2 cellular contexts compared by ENCODE assay signal in genomic region chr12:50533203-50533584, GRCh38.
TF ChIP-seq lines count a peak whose summit lies in the region.

No MANE protein-coding gene starts in this region.

TF ChIP-seq in GM23338, 12 proteins besides CTCF, POLR2A, EP300 and RAD21 (continued from another document):
- no peak for TF ChIP-seq ZNF462 (CRISPR knock-in tag; IDR thresholded peaks at IDR 0.05)

TF ChIP-seq in K562, 482 proteins besides CTCF, POLR2A, EP300 and RAD21 (continued from another document):
- TF ChIP-seq ZBTB34 (CRISPR knock-in tag; IDR thresholded peaks at IDR 0.05) (no peak), NFATC3 (IDR thresholded peaks at IDR 0.05) (no peak), MCM7 (IDR thresholded peaks at IDR 0.05) (no peak), NR2C1 (IDR thresholded peaks at IDR 0.05) (no peak), NR2C1 (tag; IDR thresholded peaks at IDR 0.05) (peak; percentile 28), HDGF (IDR thresholded peaks at IDR 0.05) (0 out of 2 replicates have a peak, but pooled peaks have one; percentile 44), ZNF592 (IDR thresholded peaks at IDR 0.05) (0 out of 2 replicates have a peak, but pooled peaks have one; percentile 46), HIVEP1 (CRISPR knock-in tag; IDR thresholded peaks at IDR 0.05) (no peak), U2AF2 (optimal IDR thresholded peaks at IDR 0.05; ENCODE audit: low read depth, low read length) (no peak)
TF ChIP-seq in K562: peak in this region for 20.
